In the genomic region with DNA sequence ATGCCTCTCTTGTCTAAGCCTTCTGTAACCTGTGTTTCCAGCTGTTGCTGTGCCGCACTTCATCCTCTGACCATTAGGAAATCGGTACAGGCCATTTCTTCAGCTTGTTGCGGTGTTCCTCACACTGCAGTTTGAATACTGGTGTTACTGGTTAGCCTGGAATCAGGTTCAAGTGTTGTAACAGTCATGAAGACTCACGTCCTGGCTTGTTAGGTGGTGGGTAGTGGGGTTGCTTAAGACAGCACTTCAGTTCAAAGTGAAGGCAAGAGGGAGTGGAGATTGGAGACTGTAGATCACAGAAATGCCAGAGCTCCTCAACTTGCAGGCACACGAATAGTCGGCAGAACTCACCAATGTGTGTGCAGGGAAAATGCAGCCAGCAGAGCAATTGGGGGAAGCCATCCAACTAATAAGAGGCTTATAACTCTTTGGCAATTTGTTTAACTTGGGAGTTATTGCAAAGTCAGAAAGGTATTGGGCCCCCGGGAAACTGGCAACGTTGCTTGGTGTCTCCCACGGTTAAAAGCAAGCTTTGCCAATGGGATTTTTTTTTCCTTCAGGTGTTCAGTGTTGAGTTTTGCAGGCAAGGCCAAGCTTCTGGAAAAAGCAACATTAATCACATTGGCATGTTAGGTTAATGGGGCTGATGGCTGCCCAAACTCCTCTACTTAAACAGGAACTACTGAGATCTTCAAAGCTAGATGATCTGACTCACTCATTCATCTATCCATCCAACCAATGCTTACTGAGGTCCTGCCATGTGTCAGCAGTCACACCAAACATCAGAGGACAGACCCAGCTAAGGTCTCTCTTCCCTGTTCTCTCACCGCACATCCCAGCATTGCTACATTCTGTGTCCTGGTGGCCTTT, we compare ENCODE assay signal across 21 cellular contexts.
DNase-seq lines count a peak whose midpoint lies in the region; ATAC-seq and TF ChIP-seq lines count a peak whose summit lies in the region.
"Had no signal": no experiment of that assay in that cellular context is flagged by ENCODE, and none has a peak within 500 bp of the region (broad histone marks: within the 10 kb centered on the region; RNA-seq: fewer than 3 reads in every experiment).

No MANE protein-coding gene starts in this region.

- H3K4me3 ChIP-seq in RWPE2 (ENCODE audit: severe bottlenecking) (no peak overlapping the region), esophagus squamous epithelium (no peak overlapping the region)

- TF ChIP-seq CTCF in RWPE2 (IDR thresholded peaks at IDR 0.05; ENCODE audit: poor library complexity, severe bottlenecking) (no peak), esophagus squamous epithelium (IDR thresholded peaks at IDR 0.05) (peak in 1 of 6 experiments; percentile 41)

- ATAC-seq in RWPE2 (ENCODE audit: low read depth) (peak; percentile 64), left lobe of liver (no peak), HG02798 (IDR thresholded peaks at IDR 0.05; ENCODE audit: poor library complexity, unreplicated experiment) (no peak)

- H3K36me3 ChIP-seq in RWPE2 (ENCODE audit: low read depth), result no peaks in the 10 kb centered on the region
- no peaks in the 10 kb centered on the region for H3K36me3 ChIP-seq in esophagus squamous epithelium
- H3K36me3 ChIP-seq: brain microvascular endothelial cell, neutrophil had no signal

- peaks cover 9% of the 10 kb centered on the region for H3K4me1 ChIP-seq in RWPE2 (ENCODE audit: insufficient read depth, poor library complexity, severe bottlenecking)
- peaks cover 0 to 37% (median 5%) of the 10 kb centered on the region in 3 donors for H3K4me1 ChIP-seq in esophagus squamous epithelium

- no peaks in the 10 kb centered on the region for H3K27me3 ChIP-seq in RWPE2 (ENCODE audit: insufficient read depth, poor library complexity, severe bottlenecking)
- peaks cover 0 to 8% (median 0%) of the 10 kb centered on the region in 4 donors for H3K27me3 ChIP-seq in esophagus squamous epithelium
- H3K27me3 ChIP-seq: brain microvascular endothelial cell, neutrophil had no signal

- no peak for TF ChIP-seq POLR2A in esophagus squamous epithelium (IDR thresholded peaks at IDR 0.05)

- peak; percentile 45 for DNase-seq in HPDE6-E6E7 (ENCODE audit: extremely low spot score)
- no peak for DNase-seq in RWPE2 (ENCODE audit: low spot score)
- no peak for DNase-seq in esophagus squamous epithelium (lab: John Stamatoyannopoulos, UW)
- DNase-seq in renal cortical epithelial cell (ENCODE audit: low read depth), result peak; percentile 11
- DNase-seq in left lobe of liver (ENCODE audit: low spot score), result no peak
- no peak for DNase-seq in DMS53 treated with DMSO at 0.1 percent for 48 hours (lab: John Stamatoyannopoulos, UW; ENCODE audit: unreplicated experiment)
- DNase-seq: activated CD4-positive, alpha-beta memory T cell treated with anti-CD3 and anti-CD28 coated beads for 36 hours; activated CD4-positive, CD25-positive, alpha-beta regulatory T cell; brain microvascular endothelial cell; C1 segment of cervical spinal cord; Calu3; effector CD4-positive, alpha-beta T cell; kidney glomerular epithelial cell; MM.1S; NCI-H1417; NCI-H2081; NCI-H446 treated with DMSO at 0.1 percent for 48 hours; OCI-M1; SHP77 treated with DMSO at 0.1 percent for 48 hours had no signal

- intact Hi-C loops in esophagus squamous epithelium (cut with DNase I), result no loop called here

- H3K27ac ChIP-seq in RWPE2 (ENCODE audit: poor library complexity, severe bottlenecking) (peak overlapping the region; percentile 34), esophagus squamous epithelium (peak overlapping the region in 3 of 4 donors; percentile 5 to 43 (median 8))
- H3K27ac ChIP-seq: brain microvascular endothelial cell, neutrophil had no signal

- WGBS in esophagus squamous epithelium, 2 donors, result 31 to 42% methylated on average over 10 of the region's 10 CpGs

- H3K9me3 ChIP-seq in RWPE2 (ENCODE audit: severe bottlenecking), result no peaks in the 10 kb centered on the region
- no peaks in the 10 kb centered on the region for H3K9me3 ChIP-seq in esophagus squamous epithelium
- H3K9me3 ChIP-seq: neutrophil had no signal

Comparison
In these comparisons a context has a peak if more than half of its experiments do, and no peak if none do; other contexts are left out.
1. DNase-seq: peak in HPDE6-E6E7 (single experiment) and renal cortical epithelial cell (single experiment); none in RWPE2 (single experiment), esophagus squamous epithelium (single experiment), left lobe of liver (single experiment) and DMS53 treated with DMSO at 0.1 percent for 48 hours (single experiment).